34 cellular contexts compared by ENCODE assay signal in genomic region chr6:129289442-129289841, GRCh38.
"Had no signal": no experiment of that assay in that cellular context is flagged by ENCODE, and none has a peak within 500 bp of the region (broad histone marks: within the 10 kb centered on the region; RNA-seq: fewer than 3 reads in every experiment).

No MANE protein-coding gene starts in this region.

- H3K36me3 ChIP-seq: adrenal gland, brain microvascular endothelial cell, breast epithelium had no signal

- DNase-seq: activated CD4-positive, alpha-beta memory T cell treated with anti-CD3 and anti-CD28 coated beads, Interleukin-2, amount 10 ng/mL, durations not matched to agents 7 days and 5 days; activated CD4-positive, alpha-beta T cell treated with anti-CD3 and anti-CD28 coated beads for 1 hour; activated CD4-positive, alpha-beta T cell treated with anti-CD3 and anti-CD28 coated beads for 36 hours; activated CD4-positive, alpha-beta T cell treated with anti-CD3 and anti-CD28 coated beads for 48 hours; activated CD4-positive, alpha-beta T cell treated with anti-CD3 and anti-CD28 coated beads, Interleukin-2, amount 10 ng/mL, durations not matched to agents 7 days and 5 days; activated CD4-positive, alpha-beta T cell treated with anti-CD3 and anti-CD28 coated beads, Interleukin-2, amount 50 U/mL, for 48 hours; activated CD4-positive, CD25-positive, alpha-beta regulatory T cell; activated CD8-positive, alpha-beta memory T cell treated with anti-CD3 and anti-CD28 coated beads for 24 hours; activated CD8-positive, alpha-beta memory T cell treated with anti-CD3 and anti-CD28 coated beads, Interleukin-2, amount 10 ng/mL, durations not matched to agents 7 days and 5 days; activated CD8-positive, alpha-beta memory T cell treated with anti-CD3 and anti-CD28 coated beads, Interleukin-2, amount 50 U/mL, for 48 hours; activated CD8-positive, alpha-beta T cell treated with anti-CD3 and anti-CD28 coated beads, Interleukin-2, amount 10 ng/mL, durations not matched to agents 7 days and 5 days; activated effector memory CD4-positive, alpha-beta T cell treated with Interleukin-2 at 50 U/mL for 16 hours; activated gamma-delta T cell; activated naive CD4-positive, alpha-beta T cell; activated naive CD4-positive, alpha-beta T cell treated with anti-CD3 and anti-CD28 coated beads for 36 hours; activated naive CD4-positive, alpha-beta T cell treated with anti-CD3 and anti-CD28 coated beads, Interleukin-2, amount 50 U/mL, for 16 hours; activated naive CD8-positive, alpha-beta T cell treated with anti-CD3 and anti-CD28 coated beads for 36 hours; activated T-cell treated with anti-CD3 and anti-CD28 coated beads, Interleukin-2, amount 50 U/mL, for 24 hours; activated T-cell treated with anti-CD3 and anti-CD28 coated beads, Interleukin-2, amount 50 U/mL, for 48 hours; adrenal gland; amniotic stem cell; aorta; body of pancreas; brain microvascular endothelial cell; central memory CD4-positive, alpha-beta T cell; T-helper 1 cell; T-helper 2 cell; T-helper 9 cell had no signal

- H3K27me3 ChIP-seq: adrenal gland, body of pancreas, brain microvascular endothelial cell, breast epithelium had no signal

- H3K9me3 ChIP-seq: adrenal gland, body of pancreas, breast epithelium had no signal

- H3K27ac ChIP-seq: adrenal gland, body of pancreas, brain microvascular endothelial cell, breast epithelium, VCaP had no signal

- H3K4me1 ChIP-seq: adrenal gland, body of pancreas, breast epithelium had no signal

- H3K4me3 ChIP-seq: adrenal gland, body of pancreas, breast epithelium had no signal

- ATAC-seq: activated CD4-positive, alpha-beta T cell treated with anti-CD3 and anti-CD28 coated beads for 36 hours; activated CD4-positive, CD25-positive, alpha-beta regulatory T cell treated with anti-CD3 and anti-CD28 coated beads, Interleukin-2, amount 50 U/mL, for 24 hours; activated CD8-positive, alpha-beta memory T cell treated with anti-CD3 and anti-CD28 coated beads, Interleukin-2, amount 10 ng/mL, durations not matched to agents 7 days and 5 days; activated CD8-positive, alpha-beta T cell treated with anti-CD3 and anti-CD28 coated beads, Interleukin-2, amount 10 ng/mL, durations not matched to agents 7 days and 5 days; activated naive CD4-positive, alpha-beta T cell treated with anti-CD3 and anti-CD28 coated beads, Interleukin-2, amount 50 U/mL, for 72 hours; body of pancreas had no signal

- FAIRE-seq: astrocyte, TTC549 had no signal
